Comparison of ENCODE assay signal across 1 cellular context in the genomic region with DNA sequence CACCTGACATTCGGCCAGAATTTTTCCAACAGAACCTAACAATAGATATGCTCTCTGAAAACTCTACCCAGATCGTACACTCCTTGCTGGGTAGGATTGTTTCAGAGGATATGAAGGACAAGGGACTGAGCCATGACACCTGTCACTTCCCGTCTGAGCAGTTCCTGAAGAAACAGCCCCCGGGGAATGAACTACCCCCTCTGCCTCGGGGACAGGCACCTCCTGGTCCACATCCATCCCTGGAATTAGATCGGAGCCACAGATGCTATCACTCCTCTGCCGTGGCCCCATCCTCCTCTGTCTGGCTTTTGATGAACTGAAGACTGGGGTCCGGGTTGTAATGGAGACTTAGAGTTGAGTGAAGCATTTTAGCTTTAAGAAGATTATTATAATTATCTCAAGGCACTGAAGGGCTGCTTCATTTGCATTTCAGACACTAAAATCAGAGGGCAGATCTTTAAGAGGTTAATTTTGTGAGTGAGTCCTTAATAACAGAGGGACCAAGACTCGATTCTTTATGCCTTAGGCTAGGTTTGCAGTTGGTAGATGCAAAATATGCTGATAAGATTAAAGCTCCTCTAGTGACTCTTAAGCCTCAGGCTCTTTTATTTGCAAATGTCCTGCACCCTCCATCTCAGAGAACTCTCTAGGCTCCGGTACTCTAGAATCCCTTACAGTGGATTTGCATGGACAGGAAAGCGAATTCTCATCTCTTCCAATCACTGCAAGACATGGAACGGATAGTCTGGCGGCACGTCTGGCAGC.
TF ChIP-seq lines count a peak whose summit lies in the region.

No MANE protein-coding gene starts in this region.

TF ChIP-seq in WTC11, 78 proteins besides CTCF, POLR2A, EP300 and RAD21 (continued from another document):
- TF ChIP-seq, protein P1, sequence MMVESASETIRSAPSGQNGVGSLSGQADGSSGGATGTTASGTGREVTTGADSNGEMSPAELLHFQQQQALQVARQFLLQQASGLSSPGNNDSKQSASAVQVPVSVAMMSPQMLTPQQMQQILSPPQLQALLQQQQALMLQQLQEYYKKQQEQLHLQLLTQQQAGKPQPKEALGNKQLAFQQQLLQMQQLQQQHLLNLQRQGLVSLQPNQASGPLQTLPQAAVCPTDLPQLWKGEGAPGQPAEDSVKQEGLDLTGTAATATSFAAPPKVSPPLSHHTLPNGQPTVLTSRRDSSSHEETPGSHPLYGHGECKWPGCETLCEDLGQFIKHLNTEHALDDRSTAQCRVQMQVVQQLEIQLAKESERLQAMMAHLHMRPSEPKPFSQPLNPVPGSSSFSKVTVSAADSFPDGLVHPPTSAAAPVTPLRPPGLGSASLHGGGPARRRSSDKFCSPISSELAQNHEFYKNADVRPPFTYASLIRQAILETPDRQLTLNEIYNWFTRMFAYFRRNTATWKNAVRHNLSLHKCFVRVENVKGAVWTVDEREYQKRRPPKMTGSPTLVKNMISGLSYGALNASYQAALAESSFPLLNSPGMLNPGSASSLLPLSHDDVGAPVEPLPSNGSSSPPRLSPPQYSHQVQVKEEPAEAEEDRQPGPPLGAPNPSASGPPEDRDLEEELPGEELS (CRISPR knock-in tag; IDR thresholded peaks at IDR 0.05): no peak
- TF ChIP-seq, protein P2, sequence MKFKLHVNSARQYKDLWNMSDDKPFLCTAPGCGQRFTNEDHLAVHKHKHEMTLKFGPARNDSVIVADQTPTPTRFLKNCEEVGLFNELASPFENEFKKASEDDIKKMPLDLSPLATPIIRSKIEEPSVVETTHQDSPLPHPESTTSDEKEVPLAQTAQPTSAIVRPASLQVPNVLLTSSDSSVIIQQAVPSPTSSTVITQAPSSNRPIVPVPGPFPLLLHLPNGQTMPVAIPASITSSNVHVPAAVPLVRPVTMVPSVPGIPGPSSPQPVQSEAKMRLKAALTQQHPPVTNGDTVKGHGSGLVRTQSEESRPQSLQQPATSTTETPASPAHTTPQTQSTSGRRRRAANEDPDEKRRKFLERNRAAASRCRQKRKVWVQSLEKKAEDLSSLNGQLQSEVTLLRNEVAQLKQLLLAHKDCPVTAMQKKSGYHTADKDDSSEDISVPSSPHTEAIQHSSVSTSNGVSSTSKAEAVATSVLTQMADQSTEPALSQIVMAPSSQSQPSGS (CRISPR knock-in tag; IDR thresholded peaks at IDR 0.05; ENCODE audit: borderline replicate concordance, low read depth): no peak
- TF ChIP-seq SOX15 (CRISPR knock-in tag; IDR thresholded peaks at IDR 0.05) (no peak), ZNF138 (CRISPR knock-in tag; conservative IDR thresholded peaks at IDR 0.05) (no peak), ZNF396 (CRISPR knock-in tag; IDR thresholded peaks at IDR 0.05; ENCODE audit: borderline replicate concordance) (no peak), NR3C1 (CRISPR knock-in tag; conservative IDR thresholded peaks at IDR 0.05; ENCODE audit: low read depth) (no peak), CREM (CRISPR knock-in tag; IDR thresholded peaks at IDR 0.05) (no peak), ZNF263 (CRISPR knock-in tag; IDR thresholded peaks at IDR 0.05; ENCODE audit: low read depth) (no peak)
- TF ChIP-seq, protein P3, sequence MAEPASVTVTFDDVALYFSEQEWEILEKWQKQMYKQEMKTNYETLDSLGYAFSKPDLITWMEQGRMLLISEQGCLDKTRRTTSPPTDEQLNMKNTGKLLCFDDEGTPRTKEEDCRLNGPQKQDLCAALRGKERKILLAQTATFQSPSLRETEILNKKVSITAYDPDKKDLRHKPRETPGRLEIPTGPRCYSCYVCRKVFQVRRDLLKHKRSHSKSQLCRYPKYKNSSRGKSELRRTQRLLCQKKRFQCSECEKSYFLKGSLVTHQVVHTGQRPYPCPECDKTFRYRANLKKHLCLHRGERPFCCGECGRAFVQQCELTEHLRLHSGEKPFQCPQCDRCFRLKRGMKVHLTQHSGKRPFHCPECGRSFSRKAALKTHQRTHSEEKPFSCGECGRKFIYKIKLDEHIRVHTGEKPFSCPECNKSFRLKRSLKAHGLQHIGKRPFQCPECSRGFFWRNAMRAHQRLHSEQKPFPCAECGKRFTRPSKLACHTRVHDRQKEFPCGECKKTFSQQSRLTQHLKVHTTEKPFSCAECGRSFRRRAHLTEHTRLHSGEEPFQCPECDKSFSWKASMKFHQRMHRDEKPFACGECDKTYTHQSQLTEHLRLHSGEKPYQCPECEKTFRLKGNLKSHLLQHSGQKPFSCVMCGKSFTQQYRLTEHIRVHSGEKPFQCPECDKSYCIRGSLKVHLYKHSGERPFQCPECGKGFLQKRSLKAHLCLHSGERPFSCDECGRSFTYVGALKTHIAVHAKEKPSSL (CRISPR knock-in tag; conservative IDR thresholded peaks at IDR 0.05): no peak
- TF ChIP-seq, protein P4, sequence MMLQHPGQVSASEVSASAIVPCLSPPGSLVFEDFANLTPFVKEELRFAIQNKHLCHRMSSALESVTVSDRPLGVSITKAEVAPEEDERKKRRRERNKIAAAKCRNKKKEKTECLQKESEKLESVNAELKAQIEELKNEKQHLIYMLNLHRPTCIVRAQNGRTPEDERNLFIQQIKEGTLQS (CRISPR knock-in tag; conservative IDR thresholded peaks at IDR 0.05): no peak
- TF ChIP-seq, protein P5, sequence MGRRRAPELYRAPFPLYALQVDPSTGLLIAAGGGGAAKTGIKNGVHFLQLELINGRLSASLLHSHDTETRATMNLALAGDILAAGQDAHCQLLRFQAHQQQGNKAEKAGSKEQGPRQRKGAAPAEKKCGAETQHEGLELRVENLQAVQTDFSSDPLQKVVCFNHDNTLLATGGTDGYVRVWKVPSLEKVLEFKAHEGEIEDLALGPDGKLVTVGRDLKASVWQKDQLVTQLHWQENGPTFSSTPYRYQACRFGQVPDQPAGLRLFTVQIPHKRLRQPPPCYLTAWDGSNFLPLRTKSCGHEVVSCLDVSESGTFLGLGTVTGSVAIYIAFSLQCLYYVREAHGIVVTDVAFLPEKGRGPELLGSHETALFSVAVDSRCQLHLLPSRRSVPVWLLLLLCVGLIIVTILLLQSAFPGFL (CRISPR knock-in tag; IDR thresholded peaks at IDR 0.05; ENCODE audit: borderline replicate concordance): no peak
- TF ChIP-seq, protein P6, sequence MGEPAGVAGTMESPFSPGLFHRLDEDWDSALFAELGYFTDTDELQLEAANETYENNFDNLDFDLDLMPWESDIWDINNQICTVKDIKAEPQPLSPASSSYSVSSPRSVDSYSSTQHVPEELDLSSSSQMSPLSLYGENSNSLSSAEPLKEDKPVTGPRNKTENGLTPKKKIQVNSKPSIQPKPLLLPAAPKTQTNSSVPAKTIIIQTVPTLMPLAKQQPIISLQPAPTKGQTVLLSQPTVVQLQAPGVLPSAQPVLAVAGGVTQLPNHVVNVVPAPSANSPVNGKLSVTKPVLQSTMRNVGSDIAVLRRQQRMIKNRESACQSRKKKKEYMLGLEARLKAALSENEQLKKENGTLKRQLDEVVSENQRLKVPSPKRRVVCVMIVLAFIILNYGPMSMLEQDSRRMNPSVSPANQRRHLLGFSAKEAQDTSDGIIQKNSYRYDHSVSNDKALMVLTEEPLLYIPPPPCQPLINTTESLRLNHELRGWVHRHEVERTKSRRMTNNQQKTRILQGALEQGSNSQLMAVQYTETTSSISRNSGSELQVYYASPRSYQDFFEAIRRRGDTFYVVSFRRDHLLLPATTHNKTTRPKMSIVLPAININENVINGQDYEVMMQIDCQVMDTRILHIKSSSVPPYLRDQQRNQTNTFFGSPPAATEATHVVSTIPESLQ (CRISPR knock-in tag; IDR thresholded peaks at IDR 0.05): no peak
